In genomic region chr12:4991373-4991772, GRCh38 we compare ENCODE assay signal across 1 cellular context.
TF ChIP-seq lines count a peak whose summit lies in the region.

No MANE protein-coding gene starts in this region.

TF ChIP-seq in K562, 482 proteins besides CTCF, POLR2A, EP300 and RAD21:
- no peak for TF ChIP-seq GABPB2 (CRISPR knock-in tag; conservative IDR thresholded peaks at IDR 0.05)
- TF ChIP-seq SETDB1 (IDR thresholded peaks at IDR 0.05; ENCODE audit: low read length): no peak
- no peak for TF ChIP-seq TCF15 (CRISPR knock-in tag; IDR thresholded peaks at IDR 0.05)
- peak; percentile 80 for TF ChIP-seq TFE3 (CRISPR knock-in tag; IDR thresholded peaks at IDR 0.05)
